ENCODE assay signal across 13 cellular contexts in genomic region chr9:138100711-138101349, GRCh38.
A peak's percentile ranks its signal among the peaks of the same experiment; 100 is the strongest.
DNase-seq lines count a peak whose midpoint lies in the region; ATAC-seq and TF ChIP-seq lines count a peak whose summit lies in the region.
"Had no signal": no experiment of that assay in that cellular context is flagged by ENCODE, and none has a peak within 500 bp of the region (broad histone marks: within the 10 kb centered on the region; RNA-seq: fewer than 3 reads in every experiment).

No MANE protein-coding gene starts in this region.

- H3K27me3 Mint-ChIP-seq in CD14-positive monocyte (ENCODE audit: low read depth in 3 of 3) = peaks cover 4 to 12% (median 7%) of the 10 kb centered on the region in 3 donors

- no peak for ATAC-seq in HG03354 (IDR thresholded peaks at IDR 0.05; ENCODE audit: poor library complexity, severe bottlenecking, unreplicated experiment)
- ATAC-seq: stimulated activated naive CD8-positive, alpha-beta T cell treated with anti-CD3 and anti-CD28 coated beads, Interleukin-15, Interleukin-2, amounts not matched to agents 100 U/mL and 50 U/mL, for 24 hours had no signal

- peaks cover 9% of the 10 kb centered on the region for H3K4me1 Mint-ChIP-seq in CD14-positive monocyte

- no peak overlapping the region for H3K27ac ChIP-seq in iPS DF 6.9 (ENCODE audit: low read length)
- H3K27ac ChIP-seq: adrenal gland had no signal

- TF ChIP-seq CTCF in CD14-positive monocyte (IDR thresholded peaks at IDR 0.05) (peak; percentile 10), GM12865 (IDR thresholded peaks at IDR 0.05; ENCODE audit: insufficient read depth, low read depth, low read length, missing control alignments) (peak; percentile 33)

- no peaks in the 10 kb centered on the region for H3K4me1 ChIP-seq in iPS DF 6.9 (ENCODE audit: control insufficient read depth, insufficient read depth, low read length)
- H3K4me1 ChIP-seq: adrenal gland had no signal

- H3K36me3 Mint-ChIP-seq in CD14-positive monocyte = no peaks in the 10 kb centered on the region

- WGBS in iPS DF 6.9 (ENCODE audit: insufficient coverage, insufficient read length) = no CpG with 5 or more reads among the region's 30 CpGs

- intact Hi-C loops in CD14-positive monocyte (cut with micrococcal nuclease) = no loop called here

- no peak for DNase-seq in CD14-positive monocyte (ENCODE audit: low spot score)
- peak; percentile 15 for DNase-seq in GM12865 (ENCODE audit: low read depth)
- peak; percentile 28 for DNase-seq in SK-MEL-5 (ENCODE audit: low read depth, low spot score)
- peak; percentile 9 for DNase-seq in iPS DF 6.9 (ENCODE audit: low read depth, low spot score)
- no peak for DNase-seq in amygdala (lab: John Stamatoyannopoulos, UW)
- DNase-seq in GM19240 (ENCODE audit: insufficient read length, low spot score) = no peak
- DNase-seq in stimulated activated CD8-positive, alpha-beta memory T cell treated with anti-CD3 and anti-CD28 coated beads, Interleukin-4, amount 100 ng/mL, for 48 hours = no peak
- DNase-seq: midbrain; NK-92 treated with Interleukin-12 subunit alpha and Interleukin-12 subunit beta, amount 100 ng/mL, for 24 hours; stimulated activated naive CD8-positive, alpha-beta T cell treated with anti-CD3 and anti-CD28 coated beads, Interleukin-15, Interleukin-2, amounts not matched to agents 100 U/mL and 50 U/mL, for 24 hours; T-helper 1 cell had no signal

- H3K36me3 ChIP-seq in iPS DF 6.9 (ENCODE audit: control insufficient read depth, insufficient read depth, low read length) = no peaks in the 10 kb centered on the region; the same call in 1 of the 2 replicates
- H3K36me3 ChIP-seq: adrenal gland had no signal

- H3K9me3 Mint-ChIP-seq in CD14-positive monocyte = peaks cover 0 to 3% (median 0%) of the 10 kb centered on the region in 7 donors

- H3K27ac Mint-ChIP-seq in CD14-positive monocyte = peak overlapping the region in 1 of 7 donors; percentile 57

- in situ Hi-C loops in SK-MEL-5 (cut with HindIII; ENCODE audit: low pct_unique_long_range_greater_than_20kb, low sequenced_read_pairs) = no loop called here

- H3K4me3 ChIP-seq in GM12865 (ENCODE audit: low read depth, low read length) (no peak overlapping the region), iPS DF 6.9 (ENCODE audit: low read length) (no peak overlapping the region)
- H3K4me3 ChIP-seq: adrenal gland had no signal

- H3K9me3 ChIP-seq in iPS DF 6.9 (ENCODE audit: control insufficient read depth, insufficient read depth, low read length) = no peaks in the 10 kb centered on the region
- H3K9me3 ChIP-seq: adrenal gland had no signal

- H3K27me3 ChIP-seq in iPS DF 6.9 (ENCODE audit: control insufficient read depth, insufficient read depth, low read length) = no peaks in the 10 kb centered on the region
- H3K27me3 ChIP-seq: adrenal gland had no signal

- no peak overlapping the region for H3K4me3 Mint-ChIP-seq in CD14-positive monocyte

Comparison
In these comparisons a context has a peak if more than half of its experiments do, and no peak if none do; other contexts are left out.
1. DNase-seq: peak in GM12865 (single experiment), SK-MEL-5 (single experiment) and iPS DF 6.9 (single experiment); none in CD14-positive monocyte (single experiment), amygdala (0 of 56), GM19240 (single experiment) and stimulated activated CD8-positive, alpha-beta memory T cell treated with anti-CD3 and anti-CD28 coated beads, Interleukin-4, amount 100 ng/mL, for 48 hours (single experiment).